Comparison of ENCODE assay signal across 16 cellular contexts in the genomic region with DNA sequence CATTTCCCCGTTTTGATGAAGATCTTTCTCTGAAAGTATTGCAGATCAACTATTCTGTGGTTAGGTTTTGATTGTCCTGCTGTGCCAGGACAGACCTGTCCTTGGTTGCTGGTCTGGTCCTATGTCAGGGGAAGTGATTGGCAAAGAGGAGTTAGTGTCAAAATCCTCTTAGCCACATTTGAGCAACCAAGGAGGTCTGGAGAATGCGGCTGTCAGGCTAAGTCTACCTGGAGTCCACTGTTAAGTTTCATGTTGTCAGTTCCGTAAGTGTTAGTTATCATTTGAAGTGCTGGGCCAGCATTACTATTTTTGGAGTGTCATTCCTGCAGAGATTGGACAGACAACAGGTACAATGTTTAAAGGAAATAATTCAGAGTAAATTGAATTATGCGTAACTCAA.
DNase-seq lines count a peak whose midpoint lies in the region; ATAC-seq and TF ChIP-seq lines count a peak whose summit lies in the region.
"Had no signal": no experiment of that assay in that cellular context is flagged by ENCODE, and none has a peak within 500 bp of the region (broad histone marks: within the 10 kb centered on the region; RNA-seq: fewer than 3 reads in every experiment).

No MANE protein-coding gene starts in this region.

- TF ChIP-seq POLR2A in thyroid gland (IDR thresholded peaks at IDR 0.05), result no peak
- TF ChIP-seq POLR2A in right lobe of liver (IDR thresholded peaks at IDR 0.05), result no peak

- H3K4me3 ChIP-seq in coronary artery, result no peak overlapping the region
- H3K4me3 ChIP-seq in psoas muscle, result no peak overlapping the region
- no peak overlapping the region for H3K4me3 ChIP-seq in thyroid gland (replicated peaks in 1 of 3)
- H3K4me3 ChIP-seq in right lobe of liver, result no peak overlapping the region
- H3K4me3 ChIP-seq: A549; BLaER1 treated with 17β-estradiol and CSF1 and Interleukin-3, amounts not matched to agents 10 nM and 100 nM had no signal

- H3K27me3 ChIP-seq in psoas muscle (ENCODE audit: insufficient read depth in 3 of 3, low read length in 2 of 3) (no peaks in the 10 kb centered on the region), thyroid gland (no peaks in the 10 kb centered on the region), right lobe of liver (no peaks in the 10 kb centered on the region)
- H3K27me3 ChIP-seq: BLaER1 treated with 17β-estradiol and CSF1 and Interleukin-3, amounts not matched to agents 10 nM and 100 nM had no signal

- DNase-seq in coronary artery (ENCODE audit: low spot score), result peak; percentile 16
- DNase-seq in psoas muscle, result no peak
- peak; percentile 29 to 31 for DNase-seq in thyroid gland
- no peak for DNase-seq in right lobe of liver
- DNase-seq: AML-193; Caco-2; Calu3; CD4-positive, alpha-beta T cell; CD8-positive, alpha-beta T cell; DMS79 treated with DMSO at 0.1 percent for 48 hours; GF-D8 had no signal

- H3K27ac ChIP-seq in coronary artery (no peak overlapping the region), psoas muscle (peak overlapping the region; percentile 80), thyroid gland (peak overlapping the region in 2 of 3 donors; percentile 36 to 56), right lobe of liver (no peak overlapping the region)
- H3K27ac ChIP-seq: 22Rv1; A549; BLaER1 treated with 17β-estradiol and CSF1 and Interleukin-3, amounts not matched to agents 10 nM and 100 nM; C4-2B had no signal

- ATAC-seq in psoas muscle (peak in 1 of 4 donors; percentile 74), right lobe of liver (no peak), GM18498 (IDR thresholded peaks at IDR 0.05; ENCODE audit: unreplicated experiment) (no peak)
- ATAC-seq: A549; CD8-positive, alpha-beta T cell had no signal

- no peak for TF ChIP-seq CTCF in coronary artery (IDR thresholded peaks at IDR 0.05)
- no peak for TF ChIP-seq CTCF in psoas muscle (IDR thresholded peaks at IDR 0.05)
- TF ChIP-seq CTCF in thyroid gland (IDR thresholded peaks at IDR 0.05), result no peak
- TF ChIP-seq CTCF in right lobe of liver (IDR thresholded peaks at IDR 0.05), result no peak

- intact Hi-C loops in psoas muscle (cut with DNase I), result no loop called here
- intact Hi-C loops in thyroid gland (cut with DNase I), result no loop called here
- intact Hi-C loops in right lobe of liver (cut with DNase I), result no loop called here

- H3K9me3 ChIP-seq in psoas muscle (no peaks in the 10 kb centered on the region), thyroid gland (no peaks in the 10 kb centered on the region), right lobe of liver (no peaks in the 10 kb centered on the region)
- H3K9me3 ChIP-seq: A549; BLaER1 treated with 17β-estradiol and CSF1 and Interleukin-3, amounts not matched to agents 10 nM and 100 nM; Caco-2 had no signal

- 63 to 84% (median 69%) methylated on average over 4 of the region's 4 CpGs for WGBS in psoas muscle, 3 donors
- 63 to 70% methylated on average over 4 of the region's 4 CpGs for WGBS in thyroid gland, 2 donors
- WGBS in right lobe of liver (ENCODE audit: insufficient coverage, low coverage, low lambda C conversion rate, missing lambda C conversion rate), result 95% methylated on average over 4 of the region's 4 CpGs

- H3K36me3 ChIP-seq in psoas muscle (ENCODE audit: insufficient read depth in 1 of 2, low read depth in 1 of 2) (no peaks in the 10 kb centered on the region), thyroid gland (no peaks in the 10 kb centered on the region), right lobe of liver (no peaks in the 10 kb centered on the region)
- H3K36me3 ChIP-seq: BLaER1 treated with 17β-estradiol and CSF1 and Interleukin-3, amounts not matched to agents 10 nM and 100 nM had no signal

- peaks cover 8% of the 10 kb centered on the region for H3K4me1 ChIP-seq in psoas muscle
- peaks cover 4 to 35% of the 10 kb centered on the region in 2 donors for H3K4me1 ChIP-seq in thyroid gland
- peaks cover 0 to 28% (median 8%) of the 10 kb centered on the region in 4 donors for H3K4me1 ChIP-seq in right lobe of liver
- H3K4me1 ChIP-seq: A549, Caco-2 had no signal

Comparison
In these comparisons a context has a peak if more than half of its experiments do, and no peak if none do; other contexts are left out.
1. DNase-seq: peak in coronary artery (single experiment) and thyroid gland (2 of 2); none in psoas muscle (0 of 2) and right lobe of liver (0 of 3).
2. H3K27ac ChIP-seq: peak in psoas muscle (single experiment) and thyroid gland (2 of 3); none in coronary artery (0 of 2) and right lobe of liver (0 of 3).